8 cellular contexts compared by ENCODE assay signal in the genomic region with DNA sequence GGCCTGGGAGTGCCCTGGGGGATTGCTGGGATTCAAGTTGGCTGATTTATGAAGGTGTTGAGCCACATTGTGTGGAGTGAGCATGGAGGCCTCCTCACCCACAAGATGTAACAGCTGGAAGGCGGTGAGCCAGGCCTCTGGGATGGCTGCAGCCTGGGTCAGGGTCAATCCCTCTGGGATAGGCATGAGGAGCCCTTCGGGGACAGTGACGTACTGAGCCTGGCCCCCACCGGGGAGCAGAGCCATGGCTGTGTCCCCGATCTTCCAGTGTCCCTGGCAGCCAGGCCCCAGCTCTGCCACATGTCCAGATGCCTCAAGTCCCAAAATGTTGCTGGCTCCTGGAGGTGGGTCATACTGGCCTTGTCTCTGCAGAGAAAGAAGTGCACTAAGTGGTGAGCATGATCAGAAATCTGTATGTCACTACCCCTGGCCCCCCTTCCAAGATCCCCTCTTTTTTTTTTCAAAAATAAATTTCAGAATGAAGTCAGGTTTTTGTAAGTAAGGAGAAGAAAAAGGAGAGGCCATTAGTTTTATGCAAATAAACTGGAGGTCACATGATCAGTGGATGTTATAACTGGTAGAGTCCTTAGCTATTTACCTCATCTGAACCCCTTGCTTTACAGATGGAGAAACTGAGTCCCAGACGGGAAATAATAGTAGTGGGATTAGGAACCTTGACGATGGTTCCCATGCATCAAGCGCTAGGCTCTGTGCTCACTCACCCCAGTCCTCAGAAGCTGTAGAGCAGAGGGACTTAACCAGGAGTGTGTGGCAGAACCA.
A peak's percentile ranks its signal among the peaks of the same experiment; 100 is the strongest.
DNase-seq lines count a peak whose midpoint lies in the region; ATAC-seq lines count a peak whose summit lies in the region.

No MANE protein-coding gene starts in this region.

- no peaks in the 10 kb centered on the region for H3K9me3 Mint-ChIP-seq in activated naive CD8-positive, alpha-beta T cell (ENCODE audit: low read depth)
- no peaks in the 10 kb centered on the region for H3K9me3 Mint-ChIP-seq in stimulated activated memory B cell treated with anti-CD40 and anti-IgM and Interleukin-4, amounts not matched to agents 10 μg/mL and 1 μg/mL and 100 μg/mL, for 72 hours

- H3K27me3 Mint-ChIP-seq in activated naive CD8-positive, alpha-beta T cell = no peaks in the 10 kb centered on the region
- H3K27me3 Mint-ChIP-seq in stimulated activated memory B cell treated with anti-CD40 and anti-IgM and Interleukin-4, amounts not matched to agents 10 μg/mL and 1 μg/mL and 100 μg/mL, for 72 hours = no peaks in the 10 kb centered on the region

- H3K4me3 ChIP-seq in iPS-15b (ENCODE audit: low read depth, low read length) = peak overlapping the region; percentile 92

- peaks cover 7% of the 10 kb centered on the region for H3K4me1 ChIP-seq in iPS-15b (ENCODE audit: control insufficient read depth, insufficient read depth, low read length)

- H3K27me3 ChIP-seq in iPS-15b (ENCODE audit: control insufficient read depth, insufficient read depth, low read length) = no peaks in the 10 kb centered on the region

- peak overlapping the region; percentile 86 for H3K4me3 Mint-ChIP-seq in activated naive CD8-positive, alpha-beta T cell
- peak overlapping the region; percentile 97 for H3K4me3 Mint-ChIP-seq in stimulated activated memory B cell treated with anti-CD40 and anti-IgM and Interleukin-4, amounts not matched to agents 10 μg/mL and 1 μg/mL and 100 μg/mL, for 72 hours

- no peak for ATAC-seq in stimulated activated memory B cell treated with anti-CD40 and anti-IgM and Interleukin-4, amounts not matched to agents 10 μg/mL and 1 μg/mL and 100 μg/mL, for 72 hours
- ATAC-seq in HG03280 (IDR thresholded peaks at IDR 0.05; ENCODE audit: unreplicated experiment) = no peak
- ATAC-seq in GM18858 (IDR thresholded peaks at IDR 0.05; ENCODE audit: unreplicated experiment) = no peak
- no peak for ATAC-seq in HG02870 (IDR thresholded peaks at IDR 0.05; ENCODE audit: unreplicated experiment)

- DNase-seq in NCI-H2227 (lab: John Stamatoyannopoulos, UW; ENCODE audit: unreplicated experiment) (peak; percentile 42), NCI-H2227 treated with DMSO at 0.1 percent for 48 hours (lab: John Stamatoyannopoulos, UW) (no peak)

- H3K4me1 Mint-ChIP-seq in activated naive CD8-positive, alpha-beta T cell (ENCODE audit: low read depth) = peaks cover 12% of the 10 kb centered on the region
- H3K4me1 Mint-ChIP-seq in stimulated activated memory B cell treated with anti-CD40 and anti-IgM and Interleukin-4, amounts not matched to agents 10 μg/mL and 1 μg/mL and 100 μg/mL, for 72 hours = peaks cover 18% of the 10 kb centered on the region

- H3K36me3 ChIP-seq in iPS-15b (ENCODE audit: control insufficient read depth, insufficient read depth, low read length) = peaks cover 13% of the 10 kb centered on the region

- peaks cover 3% of the 10 kb centered on the region for H3K36me3 Mint-ChIP-seq in activated naive CD8-positive, alpha-beta T cell
- peaks cover 15% of the 10 kb centered on the region for H3K36me3 Mint-ChIP-seq in stimulated activated memory B cell treated with anti-CD40 and anti-IgM and Interleukin-4, amounts not matched to agents 10 μg/mL and 1 μg/mL and 100 μg/mL, for 72 hours

- no peaks in the 10 kb centered on the region for H3K9me3 ChIP-seq in iPS-15b (ENCODE audit: control insufficient read depth, insufficient read depth, low read length)

- peak overlapping the region; percentile 79 for H3K9ac ChIP-seq in iPS-15b (ENCODE audit: low read depth, low read length)

- H3K27ac Mint-ChIP-seq in activated naive CD8-positive, alpha-beta T cell = no peak overlapping the region
- peak overlapping the region; percentile 86 for H3K27ac Mint-ChIP-seq in stimulated activated memory B cell treated with anti-CD40 and anti-IgM and Interleukin-4, amounts not matched to agents 10 μg/mL and 1 μg/mL and 100 μg/mL, for 72 hours
